23 cellular contexts compared by ENCODE assay signal in the genomic region with DNA sequence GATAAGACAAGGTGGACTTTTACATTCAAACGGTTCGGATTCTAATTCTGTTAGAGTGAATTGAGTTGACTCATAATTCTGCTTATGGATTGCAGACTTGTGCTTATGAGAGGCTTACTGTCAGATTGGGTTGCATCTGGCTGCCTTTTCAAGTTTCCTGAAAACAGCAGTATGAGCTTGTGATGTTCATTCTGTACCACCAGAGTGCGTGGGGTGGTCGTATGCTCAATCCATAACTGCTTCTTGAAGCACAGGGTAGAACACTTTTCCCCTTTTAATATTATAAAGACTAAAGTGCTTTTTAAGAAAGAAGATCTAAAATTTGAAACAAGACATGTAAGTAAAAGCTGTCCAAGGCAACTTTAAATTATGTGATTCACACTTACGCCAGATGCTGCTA.
DNase-seq lines count a peak whose midpoint lies in the region; ATAC-seq and TF ChIP-seq lines count a peak whose summit lies in the region.
"Had no signal": no experiment of that assay in that cellular context is flagged by ENCODE, and none has a peak within 500 bp of the region (broad histone marks: within the 10 kb centered on the region; RNA-seq: fewer than 3 reads in every experiment).

No MANE protein-coding gene starts in this region.

- H3K27ac Mint-ChIP-seq in nephron: no peak overlapping the region
- no peak overlapping the region for H3K27ac Mint-ChIP-seq in activated CD4-positive, alpha-beta T cell treated with anti-CD3 and anti-CD28 coated beads, Interleukin-2, amount 10 ng/mL, durations not matched to agents 24 days and 14 days
- H3K27ac Mint-ChIP-seq: activated naive CD4-positive, alpha-beta T cell treated with anti-CD3 and anti-CD28 coated beads, Interleukin-2, amount 50 U/mL, for 72 hours; naive B cell had no signal

- H3K9me3 Mint-ChIP-seq in nephron: no peaks in the 10 kb centered on the region
- H3K9me3 Mint-ChIP-seq in activated CD4-positive, alpha-beta T cell treated with anti-CD3 and anti-CD28 coated beads, Interleukin-2, amount 10 ng/mL, durations not matched to agents 24 days and 14 days: no peaks in the 10 kb centered on the region
- H3K9me3 Mint-ChIP-seq: activated naive CD4-positive, alpha-beta T cell treated with anti-CD3 and anti-CD28 coated beads, Interleukin-2, amount 50 U/mL, for 72 hours had no signal

- intact Hi-C loops in activated CD4-positive, alpha-beta T cell treated with anti-CD3 and anti-CD28 coated beads, Interleukin-2, amount 10 ng/mL, durations not matched to agents 24 days and 14 days (cut with micrococcal nuclease): no loop called here

- no peaks in the 10 kb centered on the region for H3K27me3 ChIP-seq in WERI-Rb-1 (ENCODE audit: insufficient read depth, low read depth, severe bottlenecking)
- H3K27me3 ChIP-seq: ascending aorta, heart left ventricle, upper lobe of right lung had no signal

- H3K27me3 Mint-ChIP-seq in nephron (ENCODE audit: low read depth): no peaks in the 10 kb centered on the region
- no peaks in the 10 kb centered on the region for H3K27me3 Mint-ChIP-seq in activated CD4-positive, alpha-beta T cell treated with anti-CD3 and anti-CD28 coated beads, Interleukin-2, amount 10 ng/mL, durations not matched to agents 24 days and 14 days
- H3K27me3 Mint-ChIP-seq: naive B cell had no signal

- H3K27ac ChIP-seq in WERI-Rb-1: no peak overlapping the region
- H3K27ac ChIP-seq: 22Rv1, ascending aorta, heart left ventricle, upper lobe of right lung had no signal

- H3K9me3 ChIP-seq in WERI-Rb-1 (ENCODE audit: severe bottlenecking): no peaks in the 10 kb centered on the region
- H3K9me3 ChIP-seq: ascending aorta, heart left ventricle, upper lobe of right lung had no signal

- no peaks in the 10 kb centered on the region for H3K36me3 ChIP-seq in WERI-Rb-1
- H3K36me3 ChIP-seq: ascending aorta, heart left ventricle, upper lobe of right lung had no signal

- H3K4me3 Mint-ChIP-seq in nephron: no peak overlapping the region
- no peak overlapping the region for H3K4me3 Mint-ChIP-seq in activated CD4-positive, alpha-beta T cell treated with anti-CD3 and anti-CD28 coated beads, Interleukin-2, amount 10 ng/mL, durations not matched to agents 24 days and 14 days
- H3K4me3 Mint-ChIP-seq: naive B cell had no signal

- H3K36me3 Mint-ChIP-seq in nephron (ENCODE audit: low read depth): no peaks in the 10 kb centered on the region
- no peaks in the 10 kb centered on the region for H3K36me3 Mint-ChIP-seq in activated CD4-positive, alpha-beta T cell treated with anti-CD3 and anti-CD28 coated beads, Interleukin-2, amount 10 ng/mL, durations not matched to agents 24 days and 14 days (ENCODE audit: low read depth)
- H3K36me3 Mint-ChIP-seq: activated naive CD4-positive, alpha-beta T cell treated with anti-CD3 and anti-CD28 coated beads, Interleukin-2, amount 50 U/mL, for 72 hours; naive B cell had no signal

- no peak overlapping the region for H3K4me3 ChIP-seq in WERI-Rb-1 (ENCODE audit: low read depth, low read length)
- H3K4me3 ChIP-seq: ascending aorta, heart left ventricle, smooth muscle cell, upper lobe of right lung had no signal

- no peaks in the 10 kb centered on the region for H3K4me1 Mint-ChIP-seq in nephron
- no peaks in the 10 kb centered on the region for H3K4me1 Mint-ChIP-seq in activated CD4-positive, alpha-beta T cell treated with anti-CD3 and anti-CD28 coated beads, Interleukin-2, amount 10 ng/mL, durations not matched to agents 24 days and 14 days
- H3K4me1 Mint-ChIP-seq: naive B cell had no signal

- DNase-seq in DMS 273 (lab: John Stamatoyannopoulos, UW; ENCODE audit: unreplicated experiment): peak; percentile 24
- no peak for DNase-seq in DMS 273 treated with DMSO at 0.1 percent for 48 hours (lab: John Stamatoyannopoulos, UW)
- DNase-seq in Kasumi-1 (lab: John Stamatoyannopoulos, UW): peak; percentile 13 to 17
- DNase-seq in WERI-Rb-1: peak; percentile 17
- DNase-seq in NCI-H510A (lab: John Stamatoyannopoulos, UW): no peak
- no peak for DNase-seq in activated CD4-positive, alpha-beta T cell treated with anti-CD3 and anti-CD28 coated beads, Interleukin-2, amount 10 ng/mL, durations not matched to agents 24 days and 14 days
- DNase-seq: central memory CD4-positive, alpha-beta T cell; heart left ventricle; Karpas-422; naive B cell; NCI-H1092; NCI-H187; NCI-H345; retina; RPMI8226; stimulated activated CD4-positive, alpha-beta T cell treated with anti-CD3 and anti-CD28 coated beads, Interleukin-2, amount 100 ng/mL, for 24 hours; upper lobe of right lung had no signal

- no peak for ATAC-seq in HG02840 (IDR thresholded peaks at IDR 0.05; ENCODE audit: low FRiP score, unreplicated experiment)
- ATAC-seq: activated naive CD4-positive, alpha-beta T cell treated with anti-CD3 and anti-CD28 coated beads, Interleukin-2, amount 50 U/mL, for 72 hours; heart left ventricle; upper lobe of right lung had no signal

- 0 out of 2 replicates have a peak, but pooled peaks have one; percentile 5 for TF ChIP-seq CTCF in WERI-Rb-1 (IDR thresholded peaks at IDR 0.05; ENCODE audit: low read depth, low read length)
- TF ChIP-seq CTCF in nephron (IDR thresholded peaks at IDR 0.05; ENCODE audit: unreplicated experiment in 3 of 3): peak in 2 of 3 experiments; percentile 19 to 24

Comparison
In these comparisons a context has a peak if more than half of its experiments do, and no peak if none do; other contexts are left out.
1. DNase-seq: peak in DMS 273 (single experiment), Kasumi-1 (2 of 2) and WERI-Rb-1 (single experiment); none in DMS 273 treated with DMSO at 0.1 percent for 48 hours (single experiment), NCI-H510A (single experiment) and activated CD4-positive, alpha-beta T cell treated with anti-CD3 and anti-CD28 coated beads, Interleukin-2, amount 10 ng/mL, durations not matched to agents 24 days and 14 days (single experiment).